34 cellular contexts compared by ENCODE assay signal in the genomic region with DNA sequence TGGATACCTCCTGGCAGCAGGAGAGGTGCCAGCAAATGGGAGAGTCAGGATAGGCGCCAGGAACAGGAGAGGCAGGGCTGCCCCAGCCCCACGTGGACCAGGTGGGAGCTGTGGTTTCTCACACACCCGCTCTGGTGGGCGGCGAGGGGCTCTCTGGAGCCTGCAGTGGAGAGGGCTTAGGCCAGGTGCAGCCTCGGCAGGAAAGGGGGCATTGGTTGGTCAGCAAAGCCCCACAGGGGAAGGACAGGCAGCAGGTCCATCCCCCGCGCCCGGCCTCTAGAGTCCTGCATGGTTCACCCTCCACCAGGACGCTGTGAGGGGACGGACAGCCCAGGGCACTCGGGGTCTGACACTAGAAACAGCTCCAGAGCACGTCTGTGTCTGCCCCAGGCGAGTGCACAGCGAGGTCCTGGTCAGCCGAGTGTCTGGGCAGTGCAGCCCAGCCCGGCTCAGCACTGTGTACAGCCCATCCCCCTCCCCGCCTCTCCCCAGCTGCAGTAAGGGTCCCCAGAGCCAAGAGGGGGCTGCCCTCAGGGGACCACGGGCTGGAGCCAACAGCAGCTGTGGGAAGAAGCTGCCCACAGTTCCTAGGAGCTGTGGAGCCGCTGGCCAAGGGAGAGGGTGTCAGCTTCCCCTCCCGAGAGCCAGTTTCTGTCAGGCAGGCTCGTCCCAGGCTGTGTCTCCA. TPM values are rescaled to one million over a fixed set of nuclear protein-coding genes. Genes with fewer than 3 reads are reported as not detected.
DNase-seq lines count a peak whose midpoint lies in the region; ATAC-seq, FAIRE-seq and TF ChIP-seq lines count a peak whose summit lies in the region.
"Had no signal": no experiment of that assay in that cellular context is flagged by ENCODE, and none has a peak within 500 bp of the region (broad histone marks: within the 10 kb centered on the region; RNA-seq: fewer than 3 reads in every experiment).

No MANE protein-coding gene starts in this region.

- H3K4me3 ChIP-seq in Loucy (ENCODE audit: low read length, poor library complexity, severe bottlenecking) (no peak overlapping the region), endodermal cell (ENCODE audit: low read length) (no peak overlapping the region)
- H3K4me3 ChIP-seq: GM12878, heart right ventricle, pancreas, suprapubic skin had no signal

- no peak for DNase-seq in activated naive CD8-positive, alpha-beta T cell treated with anti-CD3 and anti-CD28 coated beads for 36 hours
- no peak for DNase-seq in activated naive CD8-positive, alpha-beta T cell treated with anti-CD3 and anti-CD28 coated beads, Interleukin-2, amount 50 U/mL, for 24 hours
- DNase-seq in endodermal cell (peak; percentile 54), putamen (ENCODE audit: low spot score) (peak; percentile 57), HTR-8/SVneo (ENCODE audit: insufficient read length, low spot score) (no peak)
- DNase-seq: activated CD4-positive, alpha-beta T cell treated with anti-CD3 and anti-CD28 coated beads, Interleukin-2, amount 10 ng/mL, durations not matched to agents 7 days and 5 days; activated T-cell treated with anti-CD3 and anti-CD28 coated beads, Interleukin-2, amount 50 U/mL, for 72 hours; cerebellar nuclear complex; H7; heart right ventricle; MV-4-11; NCI-H1694 treated with DMSO at 0.1 percent for 48 hours; NCI-H526 treated with DMSO at 0.1 percent for 48 hours; SK-N-SH; stimulated activated CD8-positive, alpha-beta memory T cell treated with anti-CD3 and anti-CD28 coated beads, Interleukin-4, amount 100 ng/mL, for 48 hours; WERI-Rb-1 had no signal

- peaks cover 7% of the 10 kb centered on the region for H3K4me1 Mint-ChIP-seq in activated naive CD8-positive, alpha-beta T cell treated with anti-CD3 and anti-CD28 coated beads for 36 hours
- peaks cover 15% of the 10 kb centered on the region for H3K4me1 Mint-ChIP-seq in activated naive CD8-positive, alpha-beta T cell treated with anti-CD3 and anti-CD28 coated beads, Interleukin-2, amount 50 U/mL, for 24 hours
- no peaks in the 10 kb centered on the region for H3K4me1 Mint-ChIP-seq in endodermal cell

- no peaks in the 10 kb centered on the region for H3F3A ChIP-seq in Loucy (ENCODE audit: low read depth)

- H3K9me3 ChIP-seq in Loucy (ENCODE audit: insufficient read depth, low read depth, low read length) (no peaks in the 10 kb centered on the region), endodermal cell (ENCODE audit: control insufficient read depth, low read length) (no peaks in the 10 kb centered on the region)
- H3K9me3 ChIP-seq: heart right ventricle, pancreas, SK-N-SH, suprapubic skin had no signal

- FAIRE-seq in HTR-8/SVneo (lab: Jason Lieb, UNC), result no peak
- FAIRE-seq: A204.1, astrocyte, GM12878, pancreas, urothelium cell line had no signal

- H3K9ac ChIP-seq in Loucy (ENCODE audit: low read depth, low read length, poor library complexity, severe bottlenecking) (no peak overlapping the region), endodermal cell (ENCODE audit: extremely low read depth, low read length, poor library complexity, severe bottlenecking) (no peak overlapping the region)
- H3K9ac ChIP-seq: KMS-11, SK-N-SH had no signal

- H3K79me2 ChIP-seq in Loucy (ENCODE audit: insufficient read depth, low read length), result peaks cover 13% of the 10 kb centered on the region; the same call in 1 of the 2 replicates

- no peaks in the 10 kb centered on the region for H3K9me3 Mint-ChIP-seq in activated naive CD8-positive, alpha-beta T cell treated with anti-CD3 and anti-CD28 coated beads for 36 hours
- no peaks in the 10 kb centered on the region for H3K9me3 Mint-ChIP-seq in activated naive CD8-positive, alpha-beta T cell treated with anti-CD3 and anti-CD28 coated beads, Interleukin-2, amount 50 U/mL, for 24 hours
- H3K9me3 Mint-ChIP-seq in endodermal cell, result no peaks in the 10 kb centered on the region
- H3K9me3 Mint-ChIP-seq: activated naive CD4-positive, alpha-beta T cell treated with anti-CD3 and anti-CD28 coated beads, Interleukin-2, amount 50 U/mL, for 24 hours; naive thymus-derived CD8-positive, alpha-beta T cell; T-helper 2 cell treated with Interferon-gamma antibody and Interleukin-4, amounts not matched to agents 5 μg/mL and 100 μg/mL, for 36 hours had no signal

- H3K27ac Mint-ChIP-seq in activated naive CD8-positive, alpha-beta T cell treated with anti-CD3 and anti-CD28 coated beads for 36 hours, result no peak overlapping the region
- H3K27ac Mint-ChIP-seq in activated naive CD8-positive, alpha-beta T cell treated with anti-CD3 and anti-CD28 coated beads, Interleukin-2, amount 50 U/mL, for 24 hours, result no peak overlapping the region
- no peak overlapping the region for H3K27ac Mint-ChIP-seq in endodermal cell
- H3K27ac Mint-ChIP-seq: activated CD4-positive, alpha-beta T cell treated with anti-CD3 and anti-CD28 coated beads, Interleukin-2, amount 10 ng/mL, durations not matched to agents 7 days and 5 days; activated naive CD4-positive, alpha-beta T cell treated with anti-CD3 and anti-CD28 coated beads, Interleukin-2, amount 50 U/mL, for 24 hours; activated T-cell treated with anti-CD3 and anti-CD28 coated beads, Interleukin-2, amount 50 U/mL, for 72 hours; B cell; T-helper 2 cell treated with Interferon-gamma antibody and Interleukin-4, amounts not matched to agents 5 μg/mL and 100 μg/mL, for 36 hours had no signal

- H3K36me3 Mint-ChIP-seq in activated naive CD8-positive, alpha-beta T cell treated with anti-CD3 and anti-CD28 coated beads for 36 hours, result peaks cover 8% of the 10 kb centered on the region
- H3K36me3 Mint-ChIP-seq in activated naive CD8-positive, alpha-beta T cell treated with anti-CD3 and anti-CD28 coated beads, Interleukin-2, amount 50 U/mL, for 24 hours (ENCODE audit: low read depth), result peaks cover 6% of the 10 kb centered on the region
- peaks cover 9% of the 10 kb centered on the region for H3K36me3 Mint-ChIP-seq in endodermal cell (ENCODE audit: low read depth)
- H3K36me3 Mint-ChIP-seq: activated naive CD4-positive, alpha-beta T cell treated with anti-CD3 and anti-CD28 coated beads, Interleukin-2, amount 50 U/mL, for 24 hours had no signal

- H3K4me1 ChIP-seq in Loucy (ENCODE audit: insufficient read depth, low read length, poor library complexity, severe bottlenecking) (peaks cover 14% of the 10 kb centered on the region), endodermal cell (ENCODE audit: control insufficient read depth, insufficient read depth, low read length) (no peaks in the 10 kb centered on the region)
- H3K4me1 ChIP-seq: pancreas had no signal

- 85 to 91% methylated on average over 7 to 22 of the region's 22 CpGs for WGBS in endodermal cell (ENCODE audit: insufficient coverage in 1 of 2, insufficient read length in 1 of 2), 2 experiments

- no peaks in the 10 kb centered on the region for H3K9me2 ChIP-seq in Loucy (replicated peaks; ENCODE audit: low read depth, low read length)
- H3K9me2 ChIP-seq: SK-N-SH had no signal

- no peaks in the 10 kb centered on the region for H4K20me1 ChIP-seq in Loucy (ENCODE audit: insufficient read depth, low read length, poor library complexity, severe bottlenecking)

- no peaks in the 10 kb centered on the region for H3K27me3 ChIP-seq in Loucy (ENCODE audit: insufficient read depth, low read length, poor library complexity, severe bottlenecking)
- no peaks in the 10 kb centered on the region for H3K27me3 ChIP-seq in endodermal cell (ENCODE audit: control insufficient read depth, insufficient read depth, low read length, poor library complexity, severe bottlenecking)
- H3K27me3 ChIP-seq: pancreas had no signal

- no peak for ATAC-seq in activated naive CD8-positive, alpha-beta T cell treated with anti-CD3 and anti-CD28 coated beads, Interleukin-2, amount 50 U/mL, for 24 hours
- ATAC-seq in HG02759 (IDR thresholded peaks at IDR 0.05; ENCODE audit: unreplicated experiment) (no peak), GM18520 (IDR thresholded peaks at IDR 0.05; ENCODE audit: unreplicated experiment) (no peak)
- ATAC-seq: activated T-cell treated with anti-CD3 and anti-CD28 coated beads, Interleukin-2, amount 50 U/mL, for 72 hours; GM12878; left colon; naive thymus-derived CD8-positive, alpha-beta T cell; pancreas had no signal

- peak overlapping the region; percentile 86 for H3K4me2 ChIP-seq in Loucy (ENCODE audit: low read depth, low read length, poor library complexity, severe bottlenecking)
- H3K4me2 ChIP-seq: KMS-11, SK-N-SH had no signal

- H3K27me3 Mint-ChIP-seq in activated naive CD8-positive, alpha-beta T cell treated with anti-CD3 and anti-CD28 coated beads for 36 hours, result no peaks in the 10 kb centered on the region
- H3K27me3 Mint-ChIP-seq in activated naive CD8-positive, alpha-beta T cell treated with anti-CD3 and anti-CD28 coated beads, Interleukin-2, amount 50 U/mL, for 24 hours, result no peaks in the 10 kb centered on the region
- H3K27me3 Mint-ChIP-seq in endodermal cell (ENCODE audit: insufficient read depth), result no peaks in the 10 kb centered on the region
- H3K27me3 Mint-ChIP-seq: activated CD4-positive, alpha-beta T cell treated with anti-CD3 and anti-CD28 coated beads, Interleukin-2, amount 10 ng/mL, durations not matched to agents 7 days and 5 days; activated naive CD4-positive, alpha-beta T cell treated with anti-CD3 and anti-CD28 coated beads, Interleukin-2, amount 50 U/mL, for 24 hours; B cell; naive thymus-derived CD8-positive, alpha-beta T cell had no signal

- H3K4me3 Mint-ChIP-seq in activated naive CD8-positive, alpha-beta T cell treated with anti-CD3 and anti-CD28 coated beads for 36 hours, result peak overlapping the region; percentile 84
- no peak overlapping the region for H3K4me3 Mint-ChIP-seq in activated naive CD8-positive, alpha-beta T cell treated with anti-CD3 and anti-CD28 coated beads, Interleukin-2, amount 50 U/mL, for 24 hours
- H3K4me3 Mint-ChIP-seq in endodermal cell, result no peak overlapping the region

- no peak for TF ChIP-seq CTCF in Loucy (conservative IDR thresholded peaks at IDR 0.05; ENCODE audit: low read length)
- no peak for TF ChIP-seq CTCF in endodermal cell (conservative IDR thresholded peaks at IDR 0.05)

- H3K27ac ChIP-seq in endodermal cell (ENCODE audit: low read depth, low read length), result no peak overlapping the region
- H3K27ac ChIP-seq: epithelial cell of prostate, heart right ventricle, KMS-11, pancreas, suprapubic skin, WERI-Rb-1 had no signal

- H3K36me3 ChIP-seq in Loucy (ENCODE audit: insufficient read depth, low read length) (no peaks in the 10 kb centered on the region), endodermal cell (ENCODE audit: control insufficient read depth, insufficient read depth, low read length) (no peaks in the 10 kb centered on the region)
- H3K36me3 ChIP-seq: pancreas had no signal

- no peak overlapping the region for H2AFZ ChIP-seq in Loucy (ENCODE audit: low read length)

RNA-seq across cellular contexts. Expression of gene ATP5ME, which starts 8.2 kb away (rescaled TPM):
- 100 to 1,000 TPM; 284 to 287 TPM for total RNA-seq in activated naive CD8-positive, alpha-beta T cell treated with anti-CD3 and anti-CD28 coated beads for 36 hours
- 100 to 1,000 TPM; 407 to 456 TPM for total RNA-seq in endodermal cell
- polyA plus RNA-seq in endodermal cell (2013, experiment 1 of 2), result 299 TPM
- polyA plus RNA-seq in endodermal cell (2013, experiment 2 of 2), result 303 TPM

RNA-seq across cellular contexts. Expression of gene MYL5, which starts 8.4 kb away (rescaled TPM):
- 10 to 100 TPM; 22.7 to 22.9 TPM for total RNA-seq in activated naive CD8-positive, alpha-beta T cell treated with anti-CD3 and anti-CD28 coated beads for 36 hours
- total RNA-seq in endodermal cell, result 10 to 100 TPM; 20.0 to 23.4 TPM
- polyA plus RNA-seq in endodermal cell (2013, experiment 1 of 2), result 8.7 TPM
- 6.1 TPM for polyA plus RNA-seq in endodermal cell (2013, experiment 2 of 2)

RNA-seq across cellular contexts. Expression of gene SLC49A3, which starts 23.1 kb away (rescaled TPM):
- total RNA-seq in activated naive CD8-positive, alpha-beta T cell treated with anti-CD3 and anti-CD28 coated beads for 36 hours, result under 1 TPM; 0.38 to 0.43 TPM
- total RNA-seq in endodermal cell, result 10 to 100 TPM; 15.1 to 16.4 TPM
- 2.0 TPM for polyA plus RNA-seq in endodermal cell (2013, experiment 1 of 2)
- polyA plus RNA-seq in endodermal cell (2013, experiment 2 of 2), result 1.0 TPM
- total RNA-seq: RPMI7951 had no signal

RNA-seq across cellular contexts. Expression of gene PCGF3, which starts 39.7 kb away (rescaled TPM):
- 10 to 100 TPM; 19.7 to 21.2 TPM for total RNA-seq in activated naive CD8-positive, alpha-beta T cell treated with anti-CD3 and anti-CD28 coated beads for 36 hours
- total RNA-seq in endodermal cell, result 10 to 100 TPM; 53.1 to 64.0 TPM
- 64.4 TPM for polyA plus RNA-seq in endodermal cell (2013, experiment 1 of 2)
- polyA plus RNA-seq in endodermal cell (2013, experiment 2 of 2), result 55.3 TPM

RNA-seq across cellular contexts. Expression of gene PDE6B, which starts 40.5 kb away (rescaled TPM):
- total RNA-seq in activated naive CD8-positive, alpha-beta T cell treated with anti-CD3 and anti-CD28 coated beads for 36 hours, result 10 to 100 TPM; 12.6 to 13.9 TPM
- 10 to 100 TPM; 12.4 to 14.6 TPM for total RNA-seq in endodermal cell
- polyA plus RNA-seq in endodermal cell (2013, experiment 1 of 2), result 5.0 TPM
- 2.4 TPM for polyA plus RNA-seq in endodermal cell (2013, experiment 2 of 2)
- total RNA-seq: HT-29, RPMI7951 had no signal

Comparison
In these comparisons a context has a peak if more than half of its experiments do, and no peak if none do; other contexts are left out.
1. DNase-seq: peak in endodermal cell (single experiment) and putamen (single experiment); none in activated naive CD8-positive, alpha-beta T cell treated with anti-CD3 and anti-CD28 coated beads for 36 hours (single experiment), activated naive CD8-positive, alpha-beta T cell treated with anti-CD3 and anti-CD28 coated beads, Interleukin-2, amount 50 U/mL, for 24 hours (single experiment) and HTR-8/SVneo (single experiment).
2. RNA of gene SLC49A3, which starts 23.1 kb away (total RNA-seq): 15.1 to 16.4 TPM in endodermal cell; 0.38 to 0.43 TPM in activated naive CD8-positive, alpha-beta T cell treated with anti-CD3 and anti-CD28 coated beads for 36 hours; every median in the first group is over 10 times any median in the second.